In genomic region chr2:229855116-229855515, GRCh38 we compare ENCODE assay signal across 20 cellular contexts.
DNase-seq lines count a peak whose midpoint lies in the region; ATAC-seq and TF ChIP-seq lines count a peak whose summit lies in the region.
"Had no signal": no experiment of that assay in that cellular context is flagged by ENCODE, and none has a peak within 500 bp of the region (broad histone marks: within the 10 kb centered on the region; RNA-seq: fewer than 3 reads in every experiment).

No MANE protein-coding gene starts in this region.

- H3K9me3 ChIP-seq in Panc1 (ENCODE audit: control insufficient read depth, insufficient read depth, low read depth, low read length): no peaks in the 10 kb centered on the region
- H3K9me3 ChIP-seq: Caco-2 had no signal

- POLR2A ChIA-PET in Panc1 (lab: Charles Lee): no interaction called here

- H3K36me3 Mint-ChIP-seq in activated naive CD8-positive, alpha-beta T cell: peaks cover 27% of the 10 kb centered on the region
- peaks cover 51% of the 10 kb centered on the region for H3K36me3 Mint-ChIP-seq in activated naive CD8-positive, alpha-beta T cell treated with anti-CD3 and anti-CD28 coated beads for 36 hours
- peaks cover 37% of the 10 kb centered on the region for H3K36me3 Mint-ChIP-seq in stimulated activated memory B cell treated with anti-CD40 and anti-IgM and Interleukin-4, amounts not matched to agents 10 μg/mL and 1 μg/mL and 100 μg/mL, for 72 hours

- peaks cover 24% of the 10 kb centered on the region for H3K36me3 ChIP-seq in Panc1 (ENCODE audit: control insufficient read depth, insufficient read depth, low read length)

- H3K27me3 Mint-ChIP-seq in activated naive CD8-positive, alpha-beta T cell: no peaks in the 10 kb centered on the region
- no peaks in the 10 kb centered on the region for H3K27me3 Mint-ChIP-seq in activated naive CD8-positive, alpha-beta T cell treated with anti-CD3 and anti-CD28 coated beads for 36 hours
- no peaks in the 10 kb centered on the region for H3K27me3 Mint-ChIP-seq in stimulated activated memory B cell treated with anti-CD40 and anti-IgM and Interleukin-4, amounts not matched to agents 10 μg/mL and 1 μg/mL and 100 μg/mL, for 72 hours

- ATAC-seq in Panc1 (peak; percentile 92), HG03139 (IDR thresholded peaks at IDR 0.05; ENCODE audit: unreplicated experiment) (no peak)
- ATAC-seq in stimulated activated memory B cell treated with anti-CD40 and anti-IgM and Interleukin-4, amounts not matched to agents 10 μg/mL and 1 μg/mL and 100 μg/mL, for 72 hours: no peak

- CTCF ChIA-PET in Panc1 (lab: Charles Lee): no interaction called here

- no peak overlapping the region for H3K4me3 ChIP-seq in Panc1 (ENCODE audit: low read depth in 2 of 2, low read length in 2 of 2)

- H3K27ac ChIP-seq in Panc1 (ENCODE audit: low read length) (peak overlapping the region; percentile 14; the same call in 1 of the 2 replicates), epithelial cell of prostate (peak overlapping the region; percentile 15)
- H3K27ac ChIP-seq: C4-2B had no signal

- no peaks in the 10 kb centered on the region for H3K27me3 ChIP-seq in Panc1 (ENCODE audit: control insufficient read depth, insufficient read depth, low read length)

- H3K9me3 Mint-ChIP-seq in activated naive CD8-positive, alpha-beta T cell (ENCODE audit: low read depth): no peaks in the 10 kb centered on the region
- H3K9me3 Mint-ChIP-seq in activated naive CD8-positive, alpha-beta T cell treated with anti-CD3 and anti-CD28 coated beads for 36 hours: peaks cover 2% of the 10 kb centered on the region
- no peaks in the 10 kb centered on the region for H3K9me3 Mint-ChIP-seq in stimulated activated memory B cell treated with anti-CD40 and anti-IgM and Interleukin-4, amounts not matched to agents 10 μg/mL and 1 μg/mL and 100 μg/mL, for 72 hours

- H3K4me3 Mint-ChIP-seq in activated naive CD8-positive, alpha-beta T cell: no peak overlapping the region
- H3K4me3 Mint-ChIP-seq in activated naive CD8-positive, alpha-beta T cell treated with anti-CD3 and anti-CD28 coated beads for 36 hours: no peak overlapping the region
- H3K4me3 Mint-ChIP-seq in stimulated activated memory B cell treated with anti-CD40 and anti-IgM and Interleukin-4, amounts not matched to agents 10 μg/mL and 1 μg/mL and 100 μg/mL, for 72 hours: no peak overlapping the region

- BruUV-seq in Panc1 (replicated peaks; lab: Mats Ljungman, UMichigan): no TSS peak

- peaks cover 10% of the 10 kb centered on the region; the same call in 1 of the 2 replicates for H3K4me1 ChIP-seq in Panc1 (ENCODE audit: control insufficient read depth, insufficient read depth, low read length)

- H3K4me1 Mint-ChIP-seq in activated naive CD8-positive, alpha-beta T cell (ENCODE audit: low read depth): peaks cover 59% of the 10 kb centered on the region
- peaks cover 45% of the 10 kb centered on the region for H3K4me1 Mint-ChIP-seq in activated naive CD8-positive, alpha-beta T cell treated with anti-CD3 and anti-CD28 coated beads for 36 hours
- peaks cover 39% of the 10 kb centered on the region for H3K4me1 Mint-ChIP-seq in stimulated activated memory B cell treated with anti-CD40 and anti-IgM and Interleukin-4, amounts not matched to agents 10 μg/mL and 1 μg/mL and 100 μg/mL, for 72 hours

- H3K27ac Mint-ChIP-seq in activated naive CD8-positive, alpha-beta T cell: peak overlapping the region; percentile 78
- H3K27ac Mint-ChIP-seq in activated naive CD8-positive, alpha-beta T cell treated with anti-CD3 and anti-CD28 coated beads for 36 hours: no peak overlapping the region
- H3K27ac Mint-ChIP-seq in stimulated activated memory B cell treated with anti-CD40 and anti-IgM and Interleukin-4, amounts not matched to agents 10 μg/mL and 1 μg/mL and 100 μg/mL, for 72 hours: no peak overlapping the region

- no peak for DNase-seq in activated naive CD8-positive, alpha-beta T cell treated with anti-CD3 and anti-CD28 coated beads for 36 hours
- peak; percentile 27 for DNase-seq in Panc1 (ENCODE audit: low read depth, low spot score)
- DNase-seq in epithelial cell of prostate (ENCODE audit: low read depth, low spot score): no peak
- no peak for DNase-seq in kidney tubule cell (ENCODE audit: low spot score)
- DNase-seq in NCI-H69 (lab: John Stamatoyannopoulos, UW): no peak
- DNase-seq: 8988T, AML-193, Caco-2, DMS 273 treated with DMSO at 0.1 percent for 48 hours, GOT3, IMR-90, NCI-H1105 treated with DMSO at 0.1 percent for 48 hours, NCI-H2029 treated with DMSO at 0.1 percent for 48 hours, NCI-H526, OCI-M1, SHP77 had no signal

- TF ChIP-seq CTCF in Panc1 (IDR thresholded peaks at IDR 0.05): no peak

- in situ Hi-C loops in Panc1 (cut with HindIII; ENCODE audit: low pct_unique_long_range_greater_than_20kb, low sequenced_read_pairs): no loop called here

- intact Hi-C loops in Panc1 (cut with micrococcal nuclease; ENCODE audit: unreplicated experiment): no loop called here
